9 cellular contexts compared by ENCODE assay signal in the genomic region with DNA sequence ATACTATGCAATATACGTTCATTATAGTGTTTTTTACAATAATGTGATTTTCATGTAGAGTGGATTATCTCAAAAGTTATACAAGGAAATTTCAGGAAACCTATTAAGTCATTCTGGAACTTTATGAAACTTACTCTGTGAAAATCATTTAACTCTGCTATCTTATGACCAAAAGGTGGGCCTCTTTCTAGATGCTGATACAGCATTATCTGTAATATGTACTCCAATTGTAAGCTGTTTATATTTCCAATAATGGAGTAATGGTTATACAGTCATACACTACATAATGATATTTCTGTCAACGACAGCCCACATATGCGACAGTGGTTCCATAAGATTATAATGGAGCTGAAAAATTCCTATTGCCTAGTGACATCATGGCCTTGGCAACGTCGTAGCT.
"Had no signal": no experiment of that assay in that cellular context is flagged by ENCODE, and none has a peak within 500 bp of the region (broad histone marks: within the 10 kb centered on the region; RNA-seq: fewer than 3 reads in every experiment).

No MANE protein-coding gene starts in this region.

- H3K4me3 Mint-ChIP-seq: GM23338, HFFc6 had no signal

- H3K9ac ChIP-seq: KMS-11 had no signal

- H3K9me3 Mint-ChIP-seq: GM23338 had no signal

- H3K4me3 ChIP-seq: GM23338, HAP-1 had no signal

- H3K27ac Mint-ChIP-seq: GM23338, HFFc6 had no signal

- H3K4me2 ChIP-seq: GM23338, KMS-11 had no signal

- ATAC-seq: GM23338, HCT116 had no signal

- H3K36me3 ChIP-seq: HAP-1 had no signal

- H3K27ac ChIP-seq: KMS-11 had no signal

- DNase-seq: H7, HFFc6, Karpas-422, KBM-7 had no signal

- H3K4me1 ChIP-seq: HAP-1 had no signal

- FAIRE-seq: HTR-8/SVneo had no signal

- H3K4me1 Mint-ChIP-seq: GM23338 had no signal

- H3K9me3 ChIP-seq: HAP-1 had no signal

- H2AFZ ChIP-seq: GM23338 had no signal
